ENCODE assay signal across 1 cellular context in the genomic region with DNA sequence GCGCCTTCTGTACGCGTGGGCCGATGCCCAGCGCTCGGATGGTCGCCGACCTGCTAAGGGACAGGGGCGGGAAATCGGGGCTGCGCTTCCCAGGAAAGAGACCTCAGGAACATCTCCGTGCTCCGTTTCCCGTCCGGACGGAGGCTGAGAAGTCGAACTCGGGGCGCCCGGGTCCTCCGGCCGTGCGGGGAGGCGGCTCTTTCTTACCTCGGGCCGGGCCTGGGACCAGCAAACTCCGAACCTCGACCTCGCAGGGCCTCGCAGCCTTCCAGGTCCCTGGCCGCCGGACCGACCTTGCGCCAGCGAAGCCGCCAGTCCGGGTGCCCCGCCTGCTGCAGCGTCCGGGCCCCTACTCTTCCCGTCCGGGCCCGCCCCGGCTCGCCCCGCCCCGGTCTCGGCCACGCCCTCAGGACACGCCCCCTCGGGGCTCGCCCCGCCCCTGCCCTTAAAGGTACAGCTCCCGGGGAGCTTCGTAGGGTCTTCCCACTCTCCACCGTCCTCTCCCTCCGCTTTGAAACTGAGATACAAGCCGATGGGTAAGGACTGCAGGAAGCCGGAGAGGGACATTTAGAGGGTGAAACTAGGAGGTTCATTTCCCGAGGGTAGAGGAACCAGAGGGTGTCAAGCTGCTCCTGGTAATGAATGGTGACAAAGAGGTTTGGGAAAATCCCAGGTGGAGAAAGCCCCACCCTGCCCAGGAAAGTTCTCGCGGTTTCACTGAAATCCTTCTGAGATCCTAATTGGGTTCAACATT.
A peak's percentile ranks its signal among the peaks of the same experiment; 100 is the strongest.
TF ChIP-seq lines count a peak whose summit lies in the region.

A gene (minus strand): TSS at position 324 of the 754 bp plus-strand sequence. CDS start 2,231 bp downstream, outside the sequence.

TF ChIP-seq in HEK293, 187 proteins besides CTCF, POLR2A, EP300 and RAD21 (continued from another document):
- TF ChIP-seq SCRT1 (tag by site-specific recombination; IDR thresholded peaks at IDR 0.05; ENCODE audit: borderline replicate concordance), result no peak
- TF ChIP-seq ZNF169 (tag by site-specific recombination; IDR thresholded peaks at IDR 0.05), result no peak
- no peak for TF ChIP-seq ZNF155 (tag by site-specific recombination; IDR thresholded peaks at IDR 0.05)
- TF ChIP-seq, protein P1, sequence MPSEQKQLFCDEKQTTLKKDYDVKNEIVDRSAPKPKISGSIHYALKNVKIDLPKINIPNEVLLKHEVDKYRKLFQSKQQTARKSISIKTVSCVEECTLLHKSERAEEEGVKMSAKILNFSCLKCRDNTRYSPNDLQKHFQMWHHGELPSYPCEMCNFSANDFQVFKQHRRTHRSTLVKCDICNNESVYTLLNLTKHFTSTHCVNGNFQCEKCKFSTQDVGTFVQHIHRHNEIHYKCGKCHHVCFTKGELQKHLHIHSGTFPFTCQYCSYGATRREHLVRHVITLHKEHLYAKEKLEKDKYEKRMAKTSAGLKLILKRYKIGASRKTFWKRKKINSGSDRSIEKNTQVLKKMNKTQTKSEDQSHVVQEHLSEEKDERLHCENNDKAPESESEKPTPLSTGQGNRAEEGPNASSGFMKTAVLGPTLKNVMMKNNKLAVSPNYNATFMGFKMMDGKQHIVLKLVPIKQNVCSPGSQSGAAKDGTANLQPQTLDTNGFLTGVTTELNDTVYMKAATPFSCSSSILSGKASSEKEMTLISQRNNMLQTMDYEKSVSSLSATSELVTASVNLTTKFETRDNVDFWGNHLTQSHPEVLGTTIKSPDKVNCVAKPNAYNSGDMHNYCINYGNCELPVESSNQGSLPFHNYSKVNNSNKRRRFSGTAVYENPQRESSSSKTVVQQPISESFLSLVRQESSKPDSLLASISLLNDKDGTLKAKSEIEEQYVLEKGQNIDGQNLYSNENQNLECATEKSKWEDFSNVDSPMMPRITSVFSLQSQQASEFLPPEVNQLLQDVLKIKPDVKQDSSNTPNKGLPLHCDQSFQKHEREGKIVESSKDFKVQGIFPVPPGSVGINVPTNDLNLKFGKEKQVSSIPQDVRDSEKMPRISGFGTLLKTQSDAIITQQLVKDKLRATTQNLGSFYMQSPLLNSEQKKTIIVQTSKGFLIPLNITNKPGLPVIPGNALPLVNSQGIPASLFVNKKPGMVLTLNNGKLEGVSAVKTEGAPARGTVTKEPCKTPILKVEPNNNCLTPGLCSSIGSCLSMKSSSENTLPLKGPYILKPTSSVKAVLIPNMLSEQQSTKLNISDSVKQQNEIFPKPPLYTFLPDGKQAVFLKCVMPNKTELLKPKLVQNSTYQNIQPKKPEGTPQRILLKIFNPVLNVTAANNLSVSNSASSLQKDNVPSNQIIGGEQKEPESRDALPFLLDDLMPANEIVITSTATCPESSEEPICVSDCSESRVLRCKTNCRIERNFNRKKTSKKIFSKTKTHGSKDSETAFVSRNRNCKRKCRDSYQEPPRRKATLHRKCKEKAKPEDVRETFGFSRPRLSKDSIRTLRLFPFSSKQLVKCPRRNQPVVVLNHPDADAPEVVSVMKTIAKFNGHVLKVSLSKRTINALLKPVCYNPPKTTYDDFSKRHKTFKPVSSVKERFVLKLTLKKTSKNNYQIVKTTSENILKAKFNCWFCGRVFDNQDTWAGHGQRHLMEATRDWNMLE (tag by site-specific recombination; conservative IDR thresholded peaks at IDR 0.05; ENCODE audit: low read depth), result no peak
- TF ChIP-seq IKZF3 (tag by site-specific recombination; IDR thresholded peaks at IDR 0.05), result peak; percentile 63
- peak; percentile 45; the same call in 1 of the 2 replicates for TF ChIP-seq ZNF335 (tag by site-specific recombination; conservative IDR thresholded peaks at IDR 0.05)
- TF ChIP-seq ZNF707 (tag by site-specific recombination; IDR thresholded peaks at IDR 0.05), result peak; percentile 96
- TF ChIP-seq, protein P2, sequence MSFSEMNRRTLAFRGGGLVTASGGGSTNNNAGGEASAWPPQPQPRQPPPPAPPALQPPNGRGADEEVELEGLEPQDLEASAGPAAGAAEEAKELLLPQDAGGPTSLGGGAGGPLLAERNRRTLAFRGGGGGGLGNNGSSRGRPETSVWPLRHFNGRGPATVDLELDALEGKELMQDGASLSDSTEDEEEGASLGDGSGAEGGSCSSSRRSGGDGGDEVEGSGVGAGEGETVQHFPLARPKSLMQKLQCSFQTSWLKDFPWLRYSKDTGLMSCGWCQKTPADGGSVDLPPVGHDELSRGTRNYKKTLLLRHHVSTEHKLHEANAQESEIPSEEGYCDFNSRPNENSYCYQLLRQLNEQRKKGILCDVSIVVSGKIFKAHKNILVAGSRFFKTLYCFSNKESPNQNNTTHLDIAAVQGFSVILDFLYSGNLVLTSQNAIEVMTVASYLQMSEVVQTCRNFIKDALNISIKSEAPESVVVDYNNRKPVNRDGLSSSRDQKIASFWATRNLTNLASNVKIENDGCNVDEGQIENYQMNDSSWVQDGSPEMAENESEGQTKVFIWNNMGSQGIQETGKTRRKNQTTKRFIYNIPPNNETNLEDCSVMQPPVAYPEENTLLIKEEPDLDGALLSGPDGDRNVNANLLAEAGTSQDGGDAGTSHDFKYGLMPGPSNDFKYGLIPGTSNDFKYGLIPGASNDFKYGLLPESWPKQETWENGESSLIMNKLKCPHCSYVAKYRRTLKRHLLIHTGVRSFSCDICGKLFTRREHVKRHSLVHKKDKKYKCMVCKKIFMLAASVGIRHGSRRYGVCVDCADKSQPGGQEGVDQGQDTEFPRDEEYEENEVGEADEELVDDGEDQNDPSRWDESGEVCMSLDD (tag by site-specific recombination; IDR thresholded peaks at IDR 0.05), result 0 out of 2 replicates have a peak, but pooled peaks have one; percentile 43
- TF ChIP-seq ZSCAN30 (tag by site-specific recombination; IDR thresholded peaks at IDR 0.05), result no peak
- TF ChIP-seq, protein P3, sequence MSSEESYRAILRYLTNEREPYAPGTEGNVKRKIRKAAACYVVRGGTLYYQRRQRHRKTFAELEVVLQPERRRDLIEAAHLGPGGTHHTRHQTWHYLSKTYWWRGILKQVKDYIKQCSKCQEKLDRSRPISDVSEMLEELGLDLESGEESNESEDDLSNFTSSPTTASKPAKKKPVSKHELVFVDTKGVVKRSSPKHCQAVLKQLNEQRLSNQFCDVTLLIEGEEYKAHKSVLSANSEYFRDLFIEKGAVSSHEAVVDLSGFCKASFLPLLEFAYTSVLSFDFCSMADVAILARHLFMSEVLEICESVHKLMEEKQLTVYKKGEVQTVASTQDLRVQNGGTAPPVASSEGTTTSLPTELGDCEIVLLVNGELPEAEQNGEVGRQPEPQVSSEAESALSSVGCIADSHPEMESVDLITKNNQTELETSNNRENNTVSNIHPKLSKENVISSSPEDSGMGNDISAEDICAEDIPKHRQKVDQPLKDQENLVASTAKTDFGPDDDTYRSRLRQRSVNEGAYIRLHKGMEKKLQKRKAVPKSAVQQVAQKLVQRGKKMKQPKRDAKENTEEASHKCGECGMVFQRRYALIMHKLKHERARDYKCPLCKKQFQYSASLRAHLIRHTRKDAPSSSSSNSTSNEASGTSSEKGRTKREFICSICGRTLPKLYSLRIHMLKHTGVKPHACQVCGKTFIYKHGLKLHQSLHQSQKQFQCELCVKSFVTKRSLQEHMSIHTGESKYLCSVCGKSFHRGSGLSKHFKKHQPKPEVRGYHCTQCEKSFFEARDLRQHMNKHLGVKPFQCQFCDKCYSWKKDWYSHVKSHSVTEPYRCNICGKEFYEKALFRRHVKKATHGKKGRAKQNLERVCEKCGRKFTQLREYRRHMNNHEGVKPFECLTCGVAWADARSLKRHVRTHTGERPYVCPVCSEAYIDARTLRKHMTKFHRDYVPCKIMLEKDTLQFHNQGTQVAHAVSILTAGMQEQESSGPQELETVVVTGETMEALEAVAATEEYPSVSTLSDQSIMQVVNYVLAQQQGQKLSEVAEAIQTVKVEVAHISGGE (tag by site-specific recombination; conservative IDR thresholded peaks at IDR 0.05; ENCODE audit: low read depth), result peak; percentile 57; the same call in 1 of the 2 replicates
- no peak for TF ChIP-seq ZNF37A (tag by site-specific recombination; IDR thresholded peaks at IDR 0.05)
- no peak for TF ChIP-seq GLIS1 (tag by site-specific recombination; IDR thresholded peaks at IDR 0.05)
- peak; percentile 92 for TF ChIP-seq ZBTB48 (tag by site-specific recombination; IDR thresholded peaks at IDR 0.05)
- TF ChIP-seq KLF10 (tag by site-specific recombination; IDR thresholded peaks at IDR 0.05), result peak; percentile 43
- TF ChIP-seq ZNF324 (tag by site-specific recombination; IDR thresholded peaks at IDR 0.05), result no peak
- no peak for TF ChIP-seq MEIS1 (CRISPR knock-in tag; IDR thresholded peaks at IDR 0.05; ENCODE audit: borderline replicate concordance)
- TF ChIP-seq SP7 (tag by site-specific recombination; IDR thresholded peaks at IDR 0.05), result 0 out of 2 replicates have a peak, but pooled peaks have one; percentile 40
- TF ChIP-seq ZNF23 (tag by site-specific recombination; IDR thresholded peaks at IDR 0.05; ENCODE audit: borderline replicate concordance), result no peak
- TF ChIP-seq ZBTB20 (tag by site-specific recombination; IDR thresholded peaks at IDR 0.05), result peak; percentile 64
- TF ChIP-seq, protein P4, sequence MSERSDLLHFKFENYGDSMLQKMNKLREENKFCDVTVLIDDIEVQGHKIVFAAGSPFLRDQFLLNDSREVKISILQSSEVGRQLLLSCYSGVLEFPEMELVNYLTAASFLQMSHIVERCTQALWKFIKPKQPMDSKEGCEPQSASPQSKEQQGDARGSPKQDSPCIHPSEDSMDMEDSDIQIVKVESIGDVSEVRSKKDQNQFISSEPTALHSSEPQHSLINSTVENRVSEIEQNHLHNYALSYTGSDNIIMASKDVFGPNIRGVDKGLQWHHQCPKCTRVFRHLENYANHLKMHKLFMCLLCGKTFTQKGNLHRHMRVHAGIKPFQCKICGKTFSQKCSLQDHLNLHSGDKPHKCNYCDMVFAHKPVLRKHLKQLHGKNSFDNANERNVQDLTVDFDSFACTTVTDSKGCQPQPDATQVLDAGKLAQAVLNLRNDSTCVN (tag by site-specific recombination; optimal IDR thresholded peaks at IDR 0.05), result peak; percentile 42
- TF ChIP-seq KLF1 (tag by site-specific recombination; IDR thresholded peaks at IDR 0.05), result 0 out of 2 replicates have a peak, but pooled peaks have one; percentile 16
- TF ChIP-seq ZNF266 (tag by site-specific recombination; IDR thresholded peaks at IDR 0.05; ENCODE audit: low read depth), result no peak
- TF ChIP-seq ZNF211 (tag by site-specific recombination; IDR thresholded peaks at IDR 0.05; ENCODE audit: low read depth), result no peak
- peak; percentile 90 for TF ChIP-seq KLF9 (tag by site-specific recombination; IDR thresholded peaks at IDR 0.05; ENCODE audit: low read depth)
- TF ChIP-seq ZEB2 (tag by site-specific recombination; IDR thresholded peaks at IDR 0.05), result 0 out of 2 replicates have a peak, but pooled peaks have one; percentile 9
- TF ChIP-seq, protein P5, sequence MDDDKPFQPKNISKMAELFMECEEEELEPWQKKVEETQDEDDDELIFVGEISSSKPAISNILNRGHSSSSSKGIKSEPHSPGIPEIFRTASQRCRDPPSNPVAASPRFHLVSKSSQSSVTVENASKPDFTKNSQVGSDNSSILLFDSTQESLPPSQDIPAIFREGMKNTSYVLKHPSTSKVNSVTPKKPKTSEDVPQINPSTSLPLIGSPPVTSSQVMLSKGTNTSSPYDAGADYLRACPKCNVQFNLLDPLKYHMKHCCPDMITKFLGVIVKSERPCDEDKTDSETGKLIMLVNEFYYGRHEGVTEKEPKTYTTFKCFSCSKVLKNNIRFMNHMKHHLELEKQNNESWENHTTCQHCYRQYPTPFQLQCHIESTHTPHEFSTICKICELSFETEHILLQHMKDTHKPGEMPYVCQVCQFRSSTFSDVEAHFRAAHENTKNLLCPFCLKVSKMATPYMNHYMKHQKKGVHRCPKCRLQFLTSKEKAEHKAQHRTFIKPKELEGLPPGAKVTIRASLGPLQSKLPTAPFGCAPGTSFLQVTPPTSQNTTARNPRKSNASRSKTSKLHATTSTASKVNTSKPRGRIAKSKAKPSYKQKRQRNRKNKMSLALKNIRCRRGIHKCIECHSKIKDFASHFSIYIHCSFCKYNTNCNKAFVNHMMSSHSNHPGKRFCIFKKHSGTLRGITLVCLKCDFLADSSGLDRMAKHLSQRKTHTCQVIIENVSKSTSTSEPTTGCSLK (tag by site-specific recombination; IDR thresholded peaks at IDR 0.05), result no peak
- TF ChIP-seq, protein P6, sequence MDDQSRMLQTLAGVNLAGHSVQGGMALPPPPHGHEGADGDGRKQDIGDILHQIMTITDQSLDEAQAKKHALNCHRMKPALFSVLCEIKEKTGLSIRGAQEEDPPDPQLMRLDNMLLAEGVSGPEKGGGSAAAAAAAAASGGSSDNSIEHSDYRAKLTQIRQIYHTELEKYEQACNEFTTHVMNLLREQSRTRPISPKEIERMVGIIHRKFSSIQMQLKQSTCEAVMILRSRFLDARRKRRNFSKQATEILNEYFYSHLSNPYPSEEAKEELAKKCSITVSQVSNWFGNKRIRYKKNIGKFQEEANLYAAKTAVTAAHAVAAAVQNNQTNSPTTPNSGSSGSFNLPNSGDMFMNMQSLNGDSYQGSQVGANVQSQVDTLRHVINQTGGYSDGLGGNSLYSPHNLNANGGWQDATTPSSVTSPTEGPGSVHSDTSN (CRISPR knock-in tag; IDR thresholded peaks at IDR 0.05), result peak; percentile 33; the same call in 1 of the 2 replicates
- TF ChIP-seq ZNF223 (tag by site-specific recombination; IDR thresholded peaks at IDR 0.05), result no peak
- TF ChIP-seq KLF8 (tag by site-specific recombination; IDR thresholded peaks at IDR 0.05), result peak; percentile 81
- TF ChIP-seq ZNF521 (tag by site-specific recombination; IDR thresholded peaks at IDR 0.05), result no peak
- TF ChIP-seq BCL11B (tag by site-specific recombination; IDR thresholded peaks at IDR 0.05; ENCODE audit: low read depth), result no peak
- TF ChIP-seq ZNF777 (tag by site-specific recombination; IDR thresholded peaks at IDR 0.05; ENCODE audit: borderline replicate concordance), result 0 out of 2 replicates have a peak, but pooled peaks have one; percentile 19
- no peak for TF ChIP-seq ZNF174 (tag by site-specific recombination; IDR thresholded peaks at IDR 0.05)
- TF ChIP-seq ZNF600 (tag by site-specific recombination; IDR thresholded peaks at IDR 0.05), result 0 out of 2 replicates have a peak, but pooled peaks have one; percentile 33
